In the genomic region with DNA sequence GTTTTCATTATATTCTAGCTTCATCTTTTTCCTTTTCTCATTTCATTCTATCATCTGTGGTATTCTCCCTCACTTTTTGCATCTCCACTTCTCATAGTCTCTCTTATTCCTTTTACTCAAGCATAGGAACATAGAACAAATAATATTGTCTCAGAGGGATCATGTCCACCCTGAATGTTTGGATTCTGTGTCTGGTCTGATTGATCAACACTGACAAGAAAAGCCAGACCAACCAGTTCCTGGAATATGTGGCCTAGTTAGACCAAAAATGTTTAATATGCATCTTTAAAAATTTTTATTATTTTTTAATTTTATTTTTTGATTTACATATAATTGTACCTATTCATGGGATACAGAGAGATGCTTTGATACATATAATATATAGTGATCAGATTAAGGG, we compare ENCODE assay signal across 22 cellular contexts.
DNase-seq lines count a peak whose midpoint lies in the region; ATAC-seq, FAIRE-seq and TF ChIP-seq lines count a peak whose summit lies in the region.
"Had no signal": no experiment of that assay in that cellular context is flagged by ENCODE, and none has a peak within 500 bp of the region (broad histone marks: within the 10 kb centered on the region; RNA-seq: fewer than 3 reads in every experiment).

No MANE protein-coding gene starts in this region.

- H2BK15ac ChIP-seq in IMR-90 (ENCODE audit: low read depth, low read length) (no peak overlapping the region), mesenchymal stem cell (ENCODE audit: low read depth, poor library complexity, severe bottlenecking) (no peak overlapping the region)

- H3K56ac ChIP-seq in IMR-90 (ENCODE audit: extremely low read depth, insufficient read depth, low read length), result no peak overlapping the region

- H3K9me3 ChIP-seq in IMR-90 (ENCODE audit: control insufficient read depth, insufficient read depth, low read length), result no peaks in the 10 kb centered on the region
- H3K9me3 ChIP-seq in PC-3 (ENCODE audit: low read length), result no peaks in the 10 kb centered on the region
- no peaks in the 10 kb centered on the region for H3K9me3 ChIP-seq in mesenchymal stem cell (ENCODE audit: control insufficient read depth, low read length)
- H3K9me3 ChIP-seq: Caco-2 had no signal

- H3K4ac ChIP-seq in IMR-90 (ENCODE audit: low read depth, low read length), result no peak overlapping the region
- H3K4ac ChIP-seq in mesenchymal stem cell (ENCODE audit: low read depth in 1 of 2, low read length in 2 of 2), result no peak overlapping the region

- H2AFZ ChIP-seq in GM23338 (no peak overlapping the region), IMR-90 (replicated peaks; ENCODE audit: low read length, poor library complexity) (no peak overlapping the region), PC-3 (ENCODE audit: low read length) (no peak overlapping the region), mesenchymal stem cell (ENCODE audit: low read depth, low read length) (no peak overlapping the region)

- H3K4me1 Mint-ChIP-seq in GM23338, result peaks cover 25% of the 10 kb centered on the region
- H3K4me1 Mint-ChIP-seq: B cell; CD4-positive, CD25-positive, alpha-beta regulatory T cell had no signal

- TF ChIP-seq RAD21 in IMR-90 (IDR thresholded peaks at IDR 0.05; ENCODE audit: low read length), result no peak

- TF ChIP-seq CTCF in GM23338 (conservative IDR thresholded peaks at IDR 0.05; ENCODE audit: low read depth in 2 of 2), result no peak
- no peak for TF ChIP-seq CTCF in IMR-90 (conservative IDR thresholded peaks at IDR 0.05; ENCODE audit: low read depth, low read length)
- TF ChIP-seq CTCF in PC-3 (conservative IDR thresholded peaks at IDR 0.05; ENCODE audit: low read depth, low read length), result no peak
- no peak for TF ChIP-seq CTCF in bronchial epithelial cell (IDR thresholded peaks at IDR 0.05; ENCODE audit: insufficient read depth, low read length, severe bottlenecking)
- TF ChIP-seq CTCF in GM20000 (IDR thresholded peaks at IDR 0.05; ENCODE audit: extremely low read depth, missing control alignments), result no peak

- H3K14ac ChIP-seq in IMR-90 (replicated peaks; ENCODE audit: low read depth, low read length) (0 out of 2 replicates have a peak overlapping the region, but pooled peaks have one; percentile 65), mesenchymal stem cell (ENCODE audit: low read length in 2 of 2) (no peak overlapping the region)

- no peaks in the 10 kb centered on the region for H3K27me3 ChIP-seq in GM23338 (ENCODE audit: insufficient read depth)
- H3K27me3 ChIP-seq in IMR-90 (ENCODE audit: control insufficient read depth, insufficient read depth, low read length), result no peaks in the 10 kb centered on the region
- no peaks in the 10 kb centered on the region for H3K27me3 ChIP-seq in PC-3 (ENCODE audit: low read length)
- H3K27me3 ChIP-seq in bronchial epithelial cell (ENCODE audit: control insufficient read depth, insufficient read depth, low read length), result no peaks in the 10 kb centered on the region
- H3K27me3 ChIP-seq in mesenchymal stem cell (ENCODE audit: control insufficient read depth in 1 of 2, insufficient read depth in 1 of 2, low read length in 2 of 2), result no peaks in the 10 kb centered on the region
- H3K27me3 ChIP-seq: BLaER1 had no signal

- H2BK20ac ChIP-seq in IMR-90 (ENCODE audit: low read depth, low read length), result no peak overlapping the region

- no peak overlapping the region for H4K8ac ChIP-seq in IMR-90 (ENCODE audit: low read depth in 2 of 2, low read length in 2 of 2)
- no peak overlapping the region for H4K8ac ChIP-seq in mesenchymal stem cell (ENCODE audit: low read length)

- ATAC-seq in GM23338, result no peak
- no peak for ATAC-seq in IMR-90 (ENCODE audit: low read depth)
- no peak for ATAC-seq in PC-3
- ATAC-seq: CD8-positive, alpha-beta T cell; GM12878; HCT116 had no signal

- H3K4me1 ChIP-seq in GM23338 (ENCODE audit: insufficient read depth) (peaks cover 33% of the 10 kb centered on the region), IMR-90 (ENCODE audit: control insufficient read depth, insufficient read depth, low read length) (peaks cover 2% of the 10 kb centered on the region; the same call in 1 of the 2 replicates), PC-3 (ENCODE audit: insufficient read depth, low read length) (no peaks in the 10 kb centered on the region), mesenchymal stem cell (ENCODE audit: control insufficient read depth, insufficient read depth, low read depth, low read length) (no peaks in the 10 kb centered on the region)
- H3K4me1 ChIP-seq: BLaER1, Caco-2 had no signal

- peaks cover 6% of the 10 kb centered on the region for H3K36me3 Mint-ChIP-seq in GM23338 (ENCODE audit: low read depth)
- H3K36me3 Mint-ChIP-seq: CD4-positive, CD25-positive, alpha-beta regulatory T cell; CD8-positive, alpha-beta T cell had no signal

- H2BK120ac ChIP-seq in IMR-90 (ENCODE audit: low read depth, low read length) (no peak overlapping the region), mesenchymal stem cell (ENCODE audit: low read depth, low read length) (no peak overlapping the region)

- H3K9me2 ChIP-seq in GM23338 (ENCODE audit: insufficient read depth) (no peaks in the 10 kb centered on the region), PC-3 (replicated peaks; ENCODE audit: low read length) (no peaks in the 10 kb centered on the region)

- H2AK9ac ChIP-seq in IMR-90 (replicated peaks; ENCODE audit: low read depth, low read length, poor library complexity), result no peak overlapping the region

- H4K20me1 ChIP-seq in GM23338 (replicated peaks; ENCODE audit: insufficient read depth), result no peaks in the 10 kb centered on the region
- H4K20me1 ChIP-seq in IMR-90 (ENCODE audit: insufficient read depth, low read length), result no peaks in the 10 kb centered on the region
- H4K20me1 ChIP-seq in PC-3 (ENCODE audit: low read length), result no peaks in the 10 kb centered on the region
- H4K20me1 ChIP-seq: BLaER1 had no signal

- H3K36me3 ChIP-seq in GM23338 (ENCODE audit: insufficient read depth) (no peaks in the 10 kb centered on the region), IMR-90 (ENCODE audit: control insufficient read depth, insufficient read depth, low read length) (no peaks in the 10 kb centered on the region), PC-3 (ENCODE audit: low read depth, low read length) (no peaks in the 10 kb centered on the region), bronchial epithelial cell (ENCODE audit: control insufficient read depth, insufficient read depth, low read length) (no peaks in the 10 kb centered on the region), mesenchymal stem cell (ENCODE audit: control insufficient read depth in 1 of 2, insufficient read depth in 2 of 2, low read depth in 1 of 2, low read length in 2 of 2) (no peaks in the 10 kb centered on the region)
- H3K36me3 ChIP-seq: BLaER1 had no signal

- POLR2A ChIA-PET in IMR-90 (lab: Charles Lee; ENCODE audit: unreplicated experiment), result no interaction called here
- POLR2A ChIA-PET in PC-3 (lab: Charles Lee; ENCODE audit: unreplicated experiment), result no interaction called here

- H3K18ac ChIP-seq in IMR-90 (ENCODE audit: low read depth, low read length), result no peak overlapping the region
- H3K18ac ChIP-seq in mesenchymal stem cell (ENCODE audit: low read depth in 1 of 2, low read length in 2 of 2), result no peak overlapping the region

- H4K91ac ChIP-seq in IMR-90 (ENCODE audit: insufficient read depth, low read depth, low read length), result no peak overlapping the region
- no peak overlapping the region for H4K91ac ChIP-seq in mesenchymal stem cell (ENCODE audit: low read length)

- dilution Hi-C loops in IMR-90 (cut with HindIII; ENCODE audit: low sequenced_read_pairs, unreplicated experiment), result no loop called here

- H3K23ac ChIP-seq in IMR-90 (ENCODE audit: low read depth, low read length) (no peak overlapping the region), mesenchymal stem cell (ENCODE audit: low read length in 2 of 2) (no peak overlapping the region)

- no peak overlapping the region for H3K9ac ChIP-seq in IMR-90 (ENCODE audit: low read depth, low read length)
- H3K9ac ChIP-seq in PC-3 (ENCODE audit: low read length), result no peak overlapping the region
- no peak overlapping the region for H3K9ac ChIP-seq in mesenchymal stem cell (ENCODE audit: low read length)
- H3K9ac ChIP-seq: BLaER1 had no signal

- no peak overlapping the region for H3K4me2 ChIP-seq in GM23338
- no peak overlapping the region for H3K4me2 ChIP-seq in IMR-90 (ENCODE audit: low read depth, low read length)
- no peak overlapping the region for H3K4me2 ChIP-seq in PC-3 (ENCODE audit: low read length)
- no peak overlapping the region for H3K4me2 ChIP-seq in mesenchymal stem cell (ENCODE audit: low read length, poor library complexity, severe bottlenecking)
- H3K4me2 ChIP-seq: BLaER1 had no signal

- no peak overlapping the region for H2BK12ac ChIP-seq in mesenchymal stem cell (ENCODE audit: low read length in 2 of 2)

- CTCF ChIA-PET in IMR-90 (lab: Yijun Ruan, JAX), result no interaction called here
- CTCF ChIA-PET in PC-3 (lab: Charles Lee), result no interaction called here

- TF ChIP-seq POLR2A in IMR-90 (IDR thresholded peaks at IDR 0.05; ENCODE audit: low read depth, low read length), result no peak

- FAIRE-seq in bronchial epithelial cell (lab: Jason Lieb, UNC), result no peak
- FAIRE-seq: GM12878, H1 had no signal

- H3K27ac Mint-ChIP-seq in GM23338, result peak overlapping the region; percentile 12; the same call in 1 of the 2 replicates
- H3K27ac Mint-ChIP-seq: B cell; CD4-positive, CD25-positive, alpha-beta regulatory T cell; CD8-positive, alpha-beta T cell had no signal

- no peak overlapping the region for H3K4me3 ChIP-seq in GM23338
- H3K4me3 ChIP-seq in IMR-90 (ENCODE audit: insufficient read depth, low read depth, low read length), result no peak overlapping the region
- no peak overlapping the region for H3K4me3 ChIP-seq in PC-3 (ENCODE audit: low read length)
- no peak overlapping the region for H3K4me3 ChIP-seq in bronchial epithelial cell (ENCODE audit: low read depth, low read length)
- H3K4me3 ChIP-seq in mesenchymal stem cell (ENCODE audit: insufficient read depth in 1 of 2, low read depth in 1 of 2, low read length in 2 of 2), result no peak overlapping the region
- H3K4me3 ChIP-seq: BLaER1, GM12878 had no signal

- no peaks in the 10 kb centered on the region for H3K9me1 ChIP-seq in IMR-90 (ENCODE audit: insufficient read depth, low read length)

- no peak overlapping the region for H4K5ac ChIP-seq in IMR-90 (ENCODE audit: low read depth, low read length)

- peaks cover 10% of the 10 kb centered on the region for H3K9me3 Mint-ChIP-seq in GM23338
- H3K9me3 Mint-ChIP-seq: CD8-positive, alpha-beta T cell had no signal

- DNase-seq in GM23338 (ENCODE audit: low spot score), result no peak
- DNase-seq in IMR-90, result no peak
- peak; percentile 46 for DNase-seq in PC-3
- DNase-seq in bronchial epithelial cell (ENCODE audit: low read depth), result peak; percentile 13
- no peak for DNase-seq in GM19238 (ENCODE audit: insufficient read length, low spot score)
- DNase-seq in GM20000 (ENCODE audit: low spot score), result no peak
- DNase-seq in midbrain (lab: John Stamatoyannopoulos, UW), result no peak
- DNase-seq in mesenchymal stem cell, result no peak
- DNase-seq: Caco-2; CD4-positive, CD25-positive, alpha-beta regulatory T cell; CD8-positive, alpha-beta T cell; DMS153; EL; GDM1; H7 had no signal

- H2AK5ac ChIP-seq in IMR-90 (ENCODE audit: low read depth, low read length) (no peak overlapping the region), mesenchymal stem cell (ENCODE audit: low read length, severe bottlenecking) (no peak overlapping the region)

- H3K79me1 ChIP-seq in IMR-90 (ENCODE audit: low read depth in 1 of 2, low read length in 2 of 2), result no peaks in the 10 kb centered on the region
- no peaks in the 10 kb centered on the region for H3K79me1 ChIP-seq in mesenchymal stem cell (replicated peaks; ENCODE audit: low read length, poor library complexity, severe bottlenecking)

- in situ Hi-C loops in IMR-90 (cut with MboI; ENCODE audit: low sequenced_read_pairs), result no loop called here

- H3K27me3 Mint-ChIP-seq in GM23338 (ENCODE audit: insufficient read depth, low read depth, poor library complexity), result no peaks in the 10 kb centered on the region

- H3K79me2 ChIP-seq in GM23338 (replicated peaks; ENCODE audit: insufficient read depth) (no peaks in the 10 kb centered on the region), PC-3 (ENCODE audit: low read length) (no peaks in the 10 kb centered on the region)

- BruUV-seq in IMR-90 (replicated peaks; lab: Mats Ljungman, UMichigan) (no TSS peak), PC-3 (replicated peaks; lab: Mats Ljungman, UMichigan) (no TSS peak)

- H3K4me3 Mint-ChIP-seq in GM23338, result no peak overlapping the region
- H3K4me3 Mint-ChIP-seq: B cell; CD4-positive, CD25-positive, alpha-beta regulatory T cell; CD8-positive, alpha-beta T cell had no signal

- intact Hi-C loops in IMR-90 (cut with micrococcal nuclease) (no loop called here), PC-3 (cut with micrococcal nuclease) (no loop called here)

- H2BK5ac ChIP-seq in IMR-90 (ENCODE audit: low read depth, low read length, poor library complexity, severe bottlenecking), result no peak overlapping the region
- no peak overlapping the region for H2BK5ac ChIP-seq in mesenchymal stem cell (ENCODE audit: low read depth, low read length, poor library complexity, severe bottlenecking)

- H3F3A ChIP-seq in GM23338 (replicated peaks; ENCODE audit: low read depth), result no peaks in the 10 kb centered on the region
- H3F3A ChIP-seq in PC-3 (ENCODE audit: low read length, unreplicated experiment), result no peaks in the 10 kb centered on the region

- no peak overlapping the region for H3K27ac ChIP-seq in GM23338 (ENCODE audit: low read depth)
- H3K27ac ChIP-seq in IMR-90 (ENCODE audit: insufficient read depth, low read length), result no peak overlapping the region
- no peak overlapping the region for H3K27ac ChIP-seq in PC-3 (ENCODE audit: low read length)
- H3K27ac ChIP-seq in mesenchymal stem cell (ENCODE audit: low read length, poor library complexity, severe bottlenecking), result no peak overlapping the region
- H3K27ac ChIP-seq: 22Rv1, BLaER1, C4-2B had no signal

Comparison
In these comparisons a context has a peak if more than half of its experiments do, and no peak if none do; other contexts are left out.
1. DNase-seq: peak in PC-3 (single experiment) and bronchial epithelial cell (single experiment); none in GM23338 (single experiment), IMR-90 (single experiment), GM19238 (single experiment), GM20000 (single experiment), midbrain (single experiment) and mesenchymal stem cell (single experiment).